7 cellular contexts compared by ENCODE assay signal in genomic region chr2:163132850-163133249, GRCh38.
DNase-seq lines count a peak whose midpoint lies in the region; ATAC-seq and TF ChIP-seq lines count a peak whose summit lies in the region.

No MANE protein-coding gene starts in this region.

- H3K4me2 ChIP-seq in Karpas-422 (ENCODE audit: low read depth, low read length, poor library complexity, severe bottlenecking) = no peak overlapping the region

- TF ChIP-seq CTCF in kidney epithelial cell (IDR thresholded peaks at IDR 0.05; ENCODE audit: insufficient read depth, low read length, poor library complexity, severe bottlenecking) = peak; percentile 42

- no peak overlapping the region for H3K4me3 ChIP-seq in Karpas-422 (ENCODE audit: low read length)
- no peak overlapping the region for H3K4me3 ChIP-seq in kidney epithelial cell (ENCODE audit: low read depth, low read length)

- H3K4me1 ChIP-seq in Karpas-422 (ENCODE audit: low read length) = no peaks in the 10 kb centered on the region

- H2AFZ ChIP-seq in Karpas-422 (ENCODE audit: low read length) = no peak overlapping the region

- no peaks in the 10 kb centered on the region for H3K9me3 ChIP-seq in Karpas-422 (ENCODE audit: low read length)

- no peaks in the 10 kb centered on the region for H3K27me3 ChIP-seq in Karpas-422 (ENCODE audit: low read length)
- H3K27me3 ChIP-seq in kidney epithelial cell (ENCODE audit: control insufficient read depth, insufficient read depth, low read length) = no peaks in the 10 kb centered on the region

- H3K9ac ChIP-seq in Karpas-422 (ENCODE audit: low read length) = no peak overlapping the region

- H4K20me1 ChIP-seq in Karpas-422 (ENCODE audit: insufficient read depth, low read depth, low read length) = no peaks in the 10 kb centered on the region

- peak; percentile 52 for ATAC-seq in GM18505 (IDR thresholded peaks at IDR 0.05; ENCODE audit: unreplicated experiment)

- no peaks in the 10 kb centered on the region for H3K9me2 ChIP-seq in Karpas-422 (replicated peaks; ENCODE audit: insufficient read depth, low read length)

- no peak for TF ChIP-seq POLR2A in GM18505 (IDR thresholded peaks at IDR 0.05; ENCODE audit: borderline replicate concordance, extremely low read depth, insufficient read depth, insufficient read length)

- peak; percentile 47 for DNase-seq in Karpas-422
- DNase-seq in SHP77 treated with DMSO at 0.1 percent for 48 hours (lab: John Stamatoyannopoulos, UW) = peak; percentile 54
- DNase-seq in kidney epithelial cell (ENCODE audit: low read depth) = peak; percentile 2
- DNase-seq in activated CD4-positive, CD25-positive, alpha-beta regulatory T cell treated with anti-CD3 and anti-CD28 coated beads, Interleukin-2, amount 50 U/mL, for 72 hours = no peak
- no peak for DNase-seq in globus pallidus (ENCODE audit: low spot score)
- DNase-seq in D341Med (ENCODE audit: low spot score) = no peak

- no peak overlapping the region for H3K27ac ChIP-seq in Karpas-422 (ENCODE audit: low read length)

- no peaks in the 10 kb centered on the region for H3K36me3 ChIP-seq in Karpas-422 (ENCODE audit: insufficient read depth, low read length)
- no peaks in the 10 kb centered on the region for H3K36me3 ChIP-seq in kidney epithelial cell (ENCODE audit: control insufficient read depth, insufficient read depth, low read length)

- H3K79me2 ChIP-seq in Karpas-422 (ENCODE audit: low read length) = no peaks in the 10 kb centered on the region

Comparison
In these comparisons a context has a peak if more than half of its experiments do, and no peak if none do; other contexts are left out.
1. DNase-seq: peak in Karpas-422 (single experiment), SHP77 treated with DMSO at 0.1 percent for 48 hours (single experiment) and kidney epithelial cell (single experiment); none in activated CD4-positive, CD25-positive, alpha-beta regulatory T cell treated with anti-CD3 and anti-CD28 coated beads, Interleukin-2, amount 50 U/mL, for 72 hours (single experiment), globus pallidus (single experiment) and D341Med (single experiment).